In the genomic region with DNA sequence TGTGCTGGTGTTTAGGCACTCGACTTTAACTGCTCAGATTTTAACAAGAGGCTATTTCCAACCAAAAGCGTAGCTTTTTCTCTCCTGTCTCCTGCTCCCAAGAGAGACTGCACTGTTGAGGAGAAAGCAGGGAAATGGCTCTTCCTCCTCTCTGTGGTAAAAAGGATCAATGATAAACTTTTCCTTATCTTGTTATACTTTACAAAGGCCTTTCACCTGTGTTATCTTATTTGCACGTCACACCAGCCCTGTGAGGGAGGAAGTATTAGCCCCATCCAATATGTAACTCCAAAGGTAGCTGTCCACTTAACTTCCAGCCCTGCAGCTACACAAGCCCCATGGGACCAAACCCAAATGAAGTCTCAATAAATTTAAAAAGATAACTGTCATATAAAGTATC, we compare ENCODE assay signal across 27 cellular contexts.
"Had no signal": no experiment of that assay in that cellular context is flagged by ENCODE, and none has a peak within 500 bp of the region (broad histone marks: within the 10 kb centered on the region; RNA-seq: fewer than 3 reads in every experiment).

No MANE protein-coding gene starts in this region.

- DNase-seq: activated CD4-positive, alpha-beta T cell treated with anti-CD3 and anti-CD28 coated beads for 48 hours; activated CD4-positive, alpha-beta T cell treated with anti-CD3 and anti-CD28 coated beads, Interleukin-2, amount 50 U/mL, for 4 hours; activated CD4-positive, CD25-positive, alpha-beta regulatory T cell treated with anti-CD3 and anti-CD28 coated beads, Interleukin-2, amount 50 U/mL, for 72 hours; activated CD8-positive, alpha-beta memory T cell treated with anti-CD3 and anti-CD28 coated beads, Interleukin-2, amount 50 U/mL, for 48 hours; activated CD8-positive, alpha-beta T cell treated with anti-CD3 and anti-CD28 coated beads, Interleukin-2, amount 10 ng/mL, durations not matched to agents 7 days and 5 days; activated effector memory CD4-positive, alpha-beta T cell treated with anti-CD3 and anti-CD28 coated beads, Interleukin-2, amount 50 U/mL, for 16 hours; activated naive CD4-positive, alpha-beta T cell treated with Interleukin-2 at 50 U/mL for 16 hours; activated naive CD8-positive, alpha-beta T cell treated with anti-CD3 and anti-CD28 coated beads, Interleukin-2, amount 50 U/mL, for 24 hours; activated T-cell treated with anti-CD3 and anti-CD28 coated beads, Interleukin-2, amount 50 U/mL, for 4 hours; amygdala; brain microvascular endothelial cell; Karpas-422; MM.1S; NCI-H1105; NCI-H1436 treated with DMSO at 0.1 percent for 48 hours; NCI-H187; NCI-H2081; NCI-H510A treated with DMSO at 0.1 percent for 48 hours; NCI-H69; PC-3; SHP77 had no signal

- H3K36me3 ChIP-seq: brain microvascular endothelial cell, cardiac muscle cell, SJSA1 had no signal

- H3K4me1 ChIP-seq: SJSA1 had no signal

- H3K27ac ChIP-seq: brain microvascular endothelial cell, cardiac muscle cell, SJSA1 had no signal

- H3K4me3 ChIP-seq: cardiac muscle cell, SJSA1 had no signal

- H3K27me3 ChIP-seq: brain microvascular endothelial cell, cardiac muscle cell, SJSA1 had no signal

- H3K9me3 ChIP-seq: SJSA1 had no signal

- FAIRE-seq: astrocyte, RCC 7860 had no signal

- ATAC-seq: activated CD8-positive, alpha-beta T cell treated with anti-CD3 and anti-CD28 coated beads, Interleukin-2, amount 10 ng/mL, durations not matched to agents 7 days and 5 days; activated naive CD4-positive, alpha-beta T cell treated with anti-CD3 and anti-CD28 coated beads, Interleukin-2, amount 50 U/mL, for 72 hours; activated naive CD8-positive, alpha-beta T cell treated with anti-CD3 and anti-CD28 coated beads, Interleukin-2, amount 50 U/mL, for 24 hours; activated T-cell treated with anti-CD3 and anti-CD28 coated beads, Interleukin-2, amount 50 U/mL, for 4 hours; SK-N-SH treated with all-trans-retinoic acid at 6 μM for 48 hours had no signal
